1 cellular context compared by ENCODE assay signal in the genomic region with DNA sequence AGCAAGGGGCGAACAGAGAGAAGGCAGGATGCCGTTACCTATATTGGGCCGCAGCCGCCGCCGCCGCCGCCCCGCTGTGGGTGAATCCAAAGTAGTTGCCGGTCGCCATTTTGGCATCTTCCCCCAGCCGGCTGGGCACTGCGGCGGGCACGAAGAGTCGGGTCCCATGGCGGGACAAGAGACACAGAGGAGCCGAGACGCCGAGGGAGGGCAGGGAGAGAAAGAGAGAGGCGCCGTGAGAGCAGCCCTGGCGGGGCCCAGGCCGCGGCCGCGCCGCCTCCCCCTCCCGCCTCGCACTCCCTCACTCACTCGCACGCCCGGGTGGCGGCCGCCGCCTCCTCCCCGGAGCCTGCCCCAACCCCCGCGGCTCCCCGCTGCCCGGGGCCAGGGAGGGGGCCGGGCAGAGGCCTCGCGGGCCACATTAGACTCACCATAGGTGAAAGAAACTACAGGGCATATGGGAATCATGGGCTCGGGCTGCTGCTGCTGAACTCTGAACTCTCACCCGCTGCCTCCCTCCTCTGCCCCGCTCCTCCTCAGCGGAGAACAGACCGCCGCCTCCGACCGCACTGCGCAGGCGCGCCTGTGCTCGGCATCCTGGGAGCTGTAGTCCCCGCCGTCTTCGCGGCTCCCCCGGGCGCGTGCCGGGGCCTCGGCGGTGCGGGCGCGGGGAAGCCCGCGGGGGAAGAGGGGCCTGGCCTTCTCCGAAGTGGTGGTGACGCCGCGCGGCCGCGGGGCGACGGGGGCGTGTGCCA.
TF ChIP-seq lines count a peak whose summit lies in the region.

TSS of gene ZFR (minus strand) at position 550 of the 755 bp plus-strand sequence. CDS start at position 468, 82 bp downstream.

TF ChIP-seq in K562, 482 proteins besides CTCF, POLR2A, EP300 and RAD21 (continued from another document and continues in another):
- TF ChIP-seq, protein P1, sequence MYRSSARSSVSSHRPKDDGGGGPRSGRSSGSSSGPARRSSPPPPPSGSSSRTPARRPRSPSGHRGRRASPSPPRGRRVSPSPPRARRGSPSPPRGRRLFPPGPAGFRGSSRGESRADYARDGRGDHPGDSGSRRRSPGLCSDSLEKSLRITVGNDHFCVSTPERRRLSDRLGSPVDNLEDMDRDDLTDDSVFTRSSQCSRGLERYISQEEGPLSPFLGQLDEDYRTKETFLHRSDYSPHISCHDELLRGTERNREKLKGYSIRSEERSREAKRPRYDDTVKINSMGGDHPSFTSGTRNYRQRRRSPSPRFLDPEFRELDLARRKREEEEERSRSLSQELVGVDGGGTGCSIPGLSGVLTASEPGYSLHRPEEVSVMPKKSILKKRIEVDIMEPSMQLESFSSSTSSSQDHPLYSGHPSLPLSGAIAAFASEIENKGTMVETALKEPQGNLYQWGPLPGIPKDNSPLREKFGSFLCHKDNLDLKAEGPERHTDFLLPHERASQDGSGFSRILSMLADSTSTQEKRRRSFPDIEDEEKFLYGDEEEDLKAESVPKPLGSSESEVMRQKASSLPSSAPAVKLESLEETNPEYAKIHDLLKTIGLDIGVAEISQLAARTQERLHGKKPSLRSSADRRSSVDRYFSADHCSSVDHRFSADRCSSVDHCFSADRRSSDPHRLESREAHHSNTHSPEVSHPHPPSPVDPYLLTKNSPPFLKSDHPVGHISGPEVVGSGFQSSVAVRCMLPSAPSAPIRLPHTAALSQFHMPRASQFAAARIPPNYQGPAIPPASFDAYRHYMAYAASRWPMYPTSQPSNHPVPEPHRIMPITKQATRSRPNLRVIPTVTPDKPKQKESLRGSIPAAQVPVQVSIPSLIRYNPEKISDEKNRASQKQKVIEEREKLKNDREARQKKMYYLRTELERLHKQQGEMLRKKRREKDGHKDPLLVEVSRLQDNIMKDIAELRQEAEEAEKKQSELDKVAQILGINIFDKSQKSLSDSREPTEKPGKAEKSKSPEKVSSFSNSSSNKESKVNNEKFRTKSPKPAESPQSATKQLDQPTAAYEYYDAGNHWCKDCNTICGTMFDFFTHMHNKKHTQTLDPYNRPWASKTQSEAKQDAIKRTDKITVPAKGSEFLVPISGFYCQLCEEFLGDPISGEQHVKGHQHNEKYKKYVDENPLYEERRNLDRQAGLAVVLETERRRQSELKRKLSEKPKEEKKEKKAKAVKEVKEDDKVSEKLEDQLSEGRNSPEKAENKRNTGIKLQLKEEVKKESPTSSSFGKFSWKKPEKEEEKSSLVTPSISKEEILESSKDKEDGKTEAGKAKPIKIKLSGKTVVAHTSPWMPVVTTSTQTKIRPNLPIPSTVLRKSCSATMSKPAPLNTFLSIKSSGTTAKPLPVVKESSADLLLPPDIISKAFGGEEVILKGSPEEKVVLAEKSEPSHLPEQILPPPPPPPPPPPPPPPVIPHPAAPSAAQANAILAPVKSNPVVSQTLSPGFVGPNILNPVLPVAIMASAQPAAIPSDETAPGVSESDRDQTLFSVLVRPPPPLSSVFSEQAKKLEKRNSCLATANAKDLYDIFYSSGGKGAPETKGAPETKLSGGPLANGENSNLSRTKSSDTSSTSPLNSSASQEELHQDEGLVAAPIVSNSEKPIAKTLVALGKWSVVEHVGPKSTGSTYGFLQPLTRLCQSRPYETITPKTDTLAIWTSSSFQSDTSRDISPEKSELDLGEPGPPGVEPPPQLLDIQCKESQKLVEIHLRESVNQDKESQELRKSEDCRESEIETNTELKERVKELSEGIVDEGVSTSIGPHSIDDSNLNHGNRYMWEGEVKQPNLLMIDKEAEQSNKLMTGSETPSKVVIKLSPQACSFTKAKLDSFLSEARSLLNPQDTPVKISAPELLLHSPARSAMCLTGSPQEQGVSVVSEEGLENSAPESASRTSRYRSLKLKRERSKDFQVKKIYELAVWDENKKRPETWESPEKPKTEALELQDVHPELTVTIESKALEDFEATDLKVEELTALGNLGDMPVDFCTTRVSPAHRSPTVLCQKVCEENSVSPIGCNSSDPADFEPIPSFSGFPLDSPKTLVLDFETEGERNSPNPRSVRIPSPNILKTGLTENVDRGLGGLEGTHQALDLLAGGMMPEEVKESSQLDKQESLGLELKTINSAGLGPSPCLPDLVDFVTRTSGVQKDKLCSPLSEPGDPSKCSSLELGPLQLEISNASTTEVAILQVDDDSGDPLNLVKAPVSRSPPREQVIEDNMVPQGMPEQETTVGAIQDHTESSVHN (IDR thresholded peaks at IDR 0.05; ENCODE audit: borderline replicate concordance in 1 of 2, low read depth in 1 of 2): no peak
- TF ChIP-seq NFE2 (IDR thresholded peaks at IDR 0.05; ENCODE audit: low read depth) (no peak), ELK1 (CRISPR knock-in tag; IDR thresholded peaks at IDR 0.05) (no peak), ZBTB7A (IDR thresholded peaks at IDR 0.05; ENCODE audit: borderline replicate concordance, control insufficient read depth, low read depth, low read length) (peak; percentile 67; the same call in 1 of the 2 replicates), ZNF146 (CRISPR knock-in tag; IDR thresholded peaks at IDR 0.05; ENCODE audit: unreplicated experiment) (no peak), BMI1 (IDR thresholded peaks at IDR 0.05; ENCODE audit: low read length) (no peak), EP400 (IDR thresholded peaks at IDR 0.05) (peak; percentile 28; the same call in 1 of the 2 replicates), SMARCB1 (IDR thresholded peaks at IDR 0.05; ENCODE audit: insufficient read length, low read depth) (no peak), ZNF584 (CRISPR knock-in tag; IDR thresholded peaks at IDR 0.05; ENCODE audit: low read depth) (no peak), ZNF512 (tag; IDR thresholded peaks at IDR 0.05) (no peak), CTCFL (IDR thresholded peaks at IDR 0.05; ENCODE audit: borderline replicate concordance, insufficient read depth, low read depth, low read length, poor library complexity, severe bottlenecking) (no peak), POLR2AphosphoS5 (IDR thresholded peaks at IDR 0.05; ENCODE audit: control insufficient read depth, insufficient read depth, low read depth, low read length) (peak; percentile 74), NCOA4 (IDR thresholded peaks at IDR 0.05; ENCODE audit: partially characterized antibody) (no peak), PRDM10 (IDR thresholded peaks at IDR 0.05; ENCODE audit: partially characterized antibody) (no peak), ADNP (tag; IDR thresholded peaks at IDR 0.05) (no peak), FOXM1 (IDR thresholded peaks at IDR 0.05; ENCODE audit: low read depth) (no peak), FOXM1 (CRISPR knock-in tag; IDR thresholded peaks at IDR 0.05; ENCODE audit: low read depth) (no peak), RFX5 (IDR thresholded peaks at IDR 0.05; ENCODE audit: low read depth, low read length) (no peak), SRSF7 (optimal IDR thresholded peaks at IDR 0.05; ENCODE audit: low read depth, low read length) (peak; percentile 5), LARP7 (IDR thresholded peaks at IDR 0.05) (no peak), MAZ (CRISPR knock-in tag; conservative IDR thresholded peaks at IDR 0.05 in 1 of 2, IDR thresholded peaks at IDR 0.05 in 1 of 2) (peak; percentile 80 to 94), ETV5 (CRISPR knock-in tag; IDR thresholded peaks at IDR 0.05; ENCODE audit: low read depth) (no peak)
- TF ChIP-seq, protein P2, sequence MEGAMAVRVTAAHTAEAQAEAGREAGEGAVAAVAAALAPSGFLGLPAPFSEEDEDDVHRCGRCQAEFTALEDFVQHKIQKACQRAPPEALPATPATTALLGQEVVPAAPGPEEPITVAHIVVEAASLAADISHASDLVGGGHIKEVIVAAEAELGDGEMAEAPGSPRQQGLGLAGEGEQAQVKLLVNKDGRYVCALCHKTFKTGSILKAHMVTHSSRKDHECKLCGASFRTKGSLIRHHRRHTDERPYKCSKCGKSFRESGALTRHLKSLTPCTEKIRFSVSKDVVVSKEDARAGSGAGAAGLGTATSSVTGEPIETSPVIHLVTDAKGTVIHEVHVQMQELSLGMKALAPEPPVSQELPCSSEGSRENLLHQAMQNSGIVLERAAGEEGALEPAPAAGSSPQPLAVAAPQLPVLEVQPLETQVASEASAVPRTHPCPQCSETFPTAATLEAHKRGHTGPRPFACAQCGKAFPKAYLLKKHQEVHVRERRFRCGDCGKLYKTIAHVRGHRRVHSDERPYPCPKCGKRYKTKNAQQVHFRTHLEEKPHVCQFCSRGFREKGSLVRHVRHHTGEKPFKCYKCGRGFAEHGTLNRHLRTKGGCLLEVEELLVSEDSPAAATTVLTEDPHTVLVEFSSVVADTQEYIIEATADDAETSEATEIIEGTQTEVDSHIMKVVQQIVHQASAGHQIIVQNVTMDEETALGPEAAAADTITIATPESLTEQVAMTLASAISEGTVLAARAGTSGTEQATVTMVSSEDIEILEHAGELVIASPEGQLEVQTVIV (CRISPR knock-in tag; IDR thresholded peaks at IDR 0.05; ENCODE audit: borderline replicate concordance): no peak
- TF ChIP-seq, protein P3, sequence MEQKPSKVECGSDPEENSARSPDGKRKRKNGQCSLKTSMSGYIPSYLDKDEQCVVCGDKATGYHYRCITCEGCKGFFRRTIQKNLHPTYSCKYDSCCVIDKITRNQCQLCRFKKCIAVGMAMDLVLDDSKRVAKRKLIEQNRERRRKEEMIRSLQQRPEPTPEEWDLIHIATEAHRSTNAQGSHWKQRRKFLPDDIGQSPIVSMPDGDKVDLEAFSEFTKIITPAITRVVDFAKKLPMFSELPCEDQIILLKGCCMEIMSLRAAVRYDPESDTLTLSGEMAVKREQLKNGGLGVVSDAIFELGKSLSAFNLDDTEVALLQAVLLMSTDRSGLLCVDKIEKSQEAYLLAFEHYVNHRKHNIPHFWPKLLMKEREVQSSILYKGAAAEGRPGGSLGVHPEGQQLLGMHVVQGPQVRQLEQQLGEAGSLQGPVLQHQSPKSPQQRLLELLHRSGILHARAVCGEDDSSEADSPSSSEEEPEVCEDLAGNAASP (IDR thresholded peaks at IDR 0.05): no peak
- TF ChIP-seq, protein P4, sequence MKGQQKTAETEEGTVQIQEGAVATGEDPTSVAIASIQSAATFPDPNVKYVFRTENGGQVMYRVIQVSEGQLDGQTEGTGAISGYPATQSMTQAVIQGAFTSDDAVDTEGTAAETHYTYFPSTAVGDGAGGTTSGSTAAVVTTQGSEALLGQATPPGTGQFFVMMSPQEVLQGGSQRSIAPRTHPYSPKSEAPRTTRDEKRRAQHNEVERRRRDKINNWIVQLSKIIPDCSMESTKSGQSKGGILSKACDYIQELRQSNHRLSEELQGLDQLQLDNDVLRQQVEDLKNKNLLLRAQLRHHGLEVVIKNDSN (CRISPR knock-in tag; IDR thresholded peaks at IDR 0.05): no peak
- TF ChIP-seq, protein P5, sequence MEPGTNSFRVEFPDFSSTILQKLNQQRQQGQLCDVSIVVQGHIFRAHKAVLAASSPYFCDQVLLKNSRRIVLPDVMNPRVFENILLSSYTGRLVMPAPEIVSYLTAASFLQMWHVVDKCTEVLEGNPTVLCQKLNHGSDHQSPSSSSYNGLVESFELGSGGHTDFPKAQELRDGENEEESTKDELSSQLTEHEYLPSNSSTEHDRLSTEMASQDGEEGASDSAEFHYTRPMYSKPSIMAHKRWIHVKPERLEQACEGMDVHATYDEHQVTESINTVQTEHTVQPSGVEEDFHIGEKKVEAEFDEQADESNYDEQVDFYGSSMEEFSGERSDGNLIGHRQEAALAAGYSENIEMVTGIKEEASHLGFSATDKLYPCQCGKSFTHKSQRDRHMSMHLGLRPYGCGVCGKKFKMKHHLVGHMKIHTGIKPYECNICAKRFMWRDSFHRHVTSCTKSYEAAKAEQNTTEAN (CRISPR knock-in tag; IDR thresholded peaks at IDR 0.05): no peak
